8 cellular contexts compared by ENCODE assay signal in the genomic region with DNA sequence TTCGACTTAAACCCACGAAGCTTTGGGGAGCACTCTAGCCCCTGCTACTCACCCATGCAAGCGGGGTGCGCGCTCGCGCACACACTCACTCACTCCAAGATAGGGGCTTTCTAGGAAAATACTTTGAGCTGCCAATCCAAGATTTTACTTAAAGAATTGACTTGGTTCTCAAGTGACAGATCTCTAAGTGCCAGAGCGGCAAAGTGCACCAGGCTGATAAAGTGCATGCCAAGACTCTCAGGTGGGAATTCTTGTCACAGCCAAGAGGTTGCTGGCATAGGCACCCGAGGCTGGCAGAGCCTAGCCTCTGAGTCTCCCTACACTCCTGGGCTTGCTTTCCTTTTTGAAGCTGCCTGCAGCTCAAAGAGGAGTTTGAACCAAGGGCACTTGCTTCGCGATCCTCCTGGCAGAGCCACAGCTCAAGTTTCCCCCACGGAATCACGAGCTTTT. TPM values are rescaled to one million over a fixed set of nuclear protein-coding genes. Genes with fewer than 3 reads are reported as not detected.
DNase-seq lines count a peak whose midpoint lies in the region; FAIRE-seq and TF ChIP-seq lines count a peak whose summit lies in the region.

No MANE protein-coding gene starts in this region.

- no peak overlapping the region for H3K4ac ChIP-seq in H1 (replicated peaks; ENCODE audit: insufficient read length, low read depth, low read length)

- peaks cover 26% of the 10 kb centered on the region for H3K4me1 Mint-ChIP-seq in Calu3 (ENCODE audit: low read depth, unreplicated experiment)
- H3K4me1 Mint-ChIP-seq in nephron: peaks cover 43% of the 10 kb centered on the region

- peaks cover 35% of the 10 kb centered on the region for H3K23me2 ChIP-seq in H1 (ENCODE audit: low read depth, low read length)

- H3K4me1 ChIP-seq in OCI-LY1 (ENCODE audit: insufficient read depth, low read length, severe bottlenecking): peaks cover 52% of the 10 kb centered on the region
- H3K4me1 ChIP-seq in H1 (replicated peaks in 1 of 4; ENCODE audit: control insufficient read depth in 3 of 4, insufficient read depth in 4 of 4, low read length in 3 of 4): peaks cover 0 to 7% (median 3%) of the 10 kb centered on the region in 4 experiments; a peak in 4 of 7 replicates

- peak overlapping the region; percentile 82 for H3K4me3 Mint-ChIP-seq in Calu3 (ENCODE audit: low read depth, unreplicated experiment)
- peak overlapping the region; percentile 92 to 100 (median 95) for H3K4me3 Mint-ChIP-seq in nephron

- peak overlapping the region; percentile 93; the same call in 1 of the 2 replicates for H2BK20ac ChIP-seq in H1 (ENCODE audit: low read length)

- peak overlapping the region; percentile 51; the same call in 1 of the 2 replicates for H2BK12ac ChIP-seq in H1 (ENCODE audit: low read depth, low read length)

- TF ChIP-seq CTCF in Calu3 (IDR thresholded peaks at IDR 0.05; ENCODE audit: unreplicated experiment) (no peak), OCI-LY1 (IDR thresholded peaks at IDR 0.05; ENCODE audit: low read length) (no peak), H1 (IDR thresholded peaks at IDR 0.05; ENCODE audit: control extremely low read depth in 1 of 3, insufficient read depth in 1 of 3, low read depth in 1 of 3, low read length in 3 of 3) (no peak), nephron (IDR thresholded peaks at IDR 0.05; ENCODE audit: unreplicated experiment in 3 of 3) (no peak)

- H3K4me3 ChIP-seq in OCI-LY1 (ENCODE audit: low read depth, low read length, poor library complexity, severe bottlenecking) (peak overlapping the region; percentile 72), H1 (ENCODE audit: extremely low read depth in 1 of 4, insufficient read depth in 2 of 4, low read depth in 3 of 4, low read length in 4 of 4) (peak overlapping the region; percentile 70 to 92 (median 88))

- no peak for TF ChIP-seq POLR2A in H1 (IDR thresholded peaks at IDR 0.05; ENCODE audit: control extremely low read depth in 1 of 2, low read depth in 2 of 2, low read length in 2 of 2)

- no peak for FAIRE-seq in H1 (lab: Jason Lieb, UNC)

- no peaks in the 10 kb centered on the region for H3K79me2 ChIP-seq in OCI-LY1 (ENCODE audit: insufficient read depth, low read length)
- H3K79me2 ChIP-seq in H1 (ENCODE audit: control insufficient read depth in 1 of 2, insufficient read depth in 2 of 2, low read length in 2 of 2): peaks cover 0 to 31% of the 10 kb centered on the region in 2 experiments; a peak in 3 of 4 replicates

- POLR2A ChIA-PET in H1 (lab: Charles Lee; ENCODE audit: partially characterized antibody): interaction anchor here (0.6 to 10.6 kb wide), 10 partner anchors 9 to 1376 kb away, joined by 3 to 156 read pairs (median 8); a partner anchor contains a TSS

- H3F3A ChIP-seq in OCI-LY1 (ENCODE audit: insufficient read depth, low read length): no peaks in the 10 kb centered on the region

- H2BK15ac ChIP-seq in H1 (ENCODE audit: low read length): peak overlapping the region; percentile 88; the same call in 1 of the 2 replicates

- H3K4me2 ChIP-seq in OCI-LY1 (ENCODE audit: low read length) (peak overlapping the region; percentile 85), H1 (ENCODE audit: insufficient read depth in 1 of 2, low read depth in 2 of 2, low read length in 2 of 2) (peak overlapping the region; percentile 87 to 100)

- no peak for TF ChIP-seq EP300 in H1 (IDR thresholded peaks at IDR 0.05; ENCODE audit: borderline replicate concordance in 1 of 2, low read depth in 2 of 2, low read length in 2 of 2)

- H4K8ac ChIP-seq in H1 (ENCODE audit: extremely low read depth, insufficient read depth, low read length): no peak overlapping the region

- no peaks in the 10 kb centered on the region for H3K9me3 Mint-ChIP-seq in Calu3 (ENCODE audit: low read depth, unreplicated experiment)
- H3K9me3 Mint-ChIP-seq in nephron: no peaks in the 10 kb centered on the region

- TF ChIP-seq RAD21 in H1 (IDR thresholded peaks at IDR 0.05 in 1 of 2, conservative IDR thresholded peaks at IDR 0.05 in 1 of 2; ENCODE audit: low read depth in 2 of 2, low read length in 2 of 2): no peak

- intact Hi-C loops in Calu3 (cut with micrococcal nuclease; ENCODE audit: unreplicated experiment): loop anchor here (10.0 kb wide), 1 partner anchor 308 kb away; no protein-coding TSS in a partner anchor

- H3K79me1 ChIP-seq in H1 (ENCODE audit: low read depth, low read length): no peaks in the 10 kb centered on the region

- no peak overlapping the region for H3K27ac ChIP-seq in OCI-LY1 (ENCODE audit: low read depth, low read length, poor library complexity, severe bottlenecking)
- no peak overlapping the region for H3K27ac ChIP-seq in H1 (ENCODE audit: low read depth, low read length)

- BruUV-seq in Calu3 (replicated peaks; lab: Mats Ljungman, UMichigan): no TSS peak

- H2BK5ac ChIP-seq in H1 (ENCODE audit: low read depth, low read length): peak overlapping the region; percentile 37; the same call in 1 of the 2 replicates

- H2AFZ ChIP-seq in OCI-LY1 (ENCODE audit: low read length): no peak overlapping the region
- H2AFZ ChIP-seq in H1 (ENCODE audit: low read length): peak overlapping the region; percentile 11; the same call in 1 of the 2 replicates

- no peak overlapping the region for H4K5ac ChIP-seq in H1 (ENCODE audit: insufficient read length, low read depth, low read length)

- H3K14ac ChIP-seq in H1 (ENCODE audit: insufficient read length): no peak overlapping the region

- H3K27ac Mint-ChIP-seq in Calu3 (ENCODE audit: unreplicated experiment) (peak overlapping the region; percentile 1), nephron (peak overlapping the region; percentile 19 to 94 (median 94))

- H3K9me3 ChIP-seq in OCI-LY1 (ENCODE audit: low read length) (no peaks in the 10 kb centered on the region), H1 (ENCODE audit: insufficient read depth in 2 of 2, low read depth in 1 of 2, low read length in 1 of 2) (no peaks in the 10 kb centered on the region)

- H3K9me2 ChIP-seq in OCI-LY1 (ENCODE audit: low read depth, low read length): no peaks in the 10 kb centered on the region

- H2AK5ac ChIP-seq in H1 (ENCODE audit: low read depth, low read length): 0 out of 2 replicates have a peak overlapping the region, but pooled peaks have one; percentile 10

- H4K20me1 ChIP-seq in OCI-LY1 (ENCODE audit: insufficient read depth, low read length) (no peaks in the 10 kb centered on the region), H1 (replicated peaks in 1 of 2; ENCODE audit: control insufficient read depth in 1 of 2, insufficient read depth in 2 of 2, low read length in 2 of 2) (peaks cover 6 to 9% of the 10 kb centered on the region in 2 experiments)

- H3K9ac ChIP-seq in OCI-LY1 (ENCODE audit: low read length) (peak overlapping the region; percentile 65), H1 (replicated peaks in 1 of 4; ENCODE audit: extremely low read depth in 1 of 4, low read depth in 3 of 4, low read length in 3 of 4) (peak overlapping the region in 3 of 4 experiments; percentile 59 to 68 (median 65); a peak in 2 of 7 replicates)

- no peaks in the 10 kb centered on the region for H3K27me3 ChIP-seq in OCI-LY1 (ENCODE audit: insufficient read depth, low read length)
- H3K27me3 ChIP-seq in H1 (replicated peaks in 1 of 4; ENCODE audit: control insufficient read depth in 3 of 4, extremely low read depth in 1 of 4, insufficient read depth in 3 of 4, low read length in 3 of 4): peaks cover 0 to 51% (median 18%) of the 10 kb centered on the region in 4 experiments; a peak in 5 of 7 replicates

- no peak overlapping the region for H3K56ac ChIP-seq in H1 (replicated peaks; ENCODE audit: insufficient read length, low read depth, low read length)

- H3K27me3 Mint-ChIP-seq in Calu3 (ENCODE audit: unreplicated experiment) (no peaks in the 10 kb centered on the region), nephron (ENCODE audit: low read depth) (peaks cover 76% of the 10 kb centered on the region)

- WGBS in H1 (ENCODE audit: extremely low coverage in 1 of 2, insufficient coverage in 1 of 2, insufficient read length in 1 of 2, insufficient replicate concordance in 2 of 2, low coverage in 1 of 2, low lambda C conversion rate in 2 of 2, missing lambda C conversion rate in 1 of 2), 2 experiments: 8% methylated on average over 13 of the region's 13 CpGs; no CpG with 5 or more reads in 1 of the 2 experiments

- no peak overlapping the region for H2BK120ac ChIP-seq in H1 (replicated peaks; ENCODE audit: low read depth, low read length)

- peaks cover 50% of the 10 kb centered on the region for H3K36me3 Mint-ChIP-seq in Calu3 (ENCODE audit: insufficient read depth, unreplicated experiment)
- no peaks in the 10 kb centered on the region for H3K36me3 Mint-ChIP-seq in nephron (ENCODE audit: low read depth)

- H4K91ac ChIP-seq in H1 (replicated peaks; ENCODE audit: insufficient read length, low read length): peak overlapping the region; percentile 28

- peaks cover 4% of the 10 kb centered on the region; the same call in 1 of the 2 replicates for H3K36me3 ChIP-seq in OCI-LY1 (ENCODE audit: insufficient read depth, low read length)
- H3K36me3 ChIP-seq in H1 (ENCODE audit: control insufficient read depth in 2 of 4, insufficient read depth in 4 of 4, low read length in 3 of 4): peaks cover 0 to 17% (median 6%) of the 10 kb centered on the region in 4 experiments; a peak in 3 of 8 replicates

- CTCF ChIA-PET in Calu3 (lab: Charles Lee): interaction anchor here (2.7 kb wide), 1 partner anchor 64 kb away, joined by 11 read pairs; no protein-coding TSS in a partner anchor
- CTCF ChIA-PET in H1 (lab: Charles Lee; ENCODE audit: partially characterized antibody): interaction anchor here (1.0 to 10.0 kb wide), 8 partner anchors 12 to 335 kb away, joined by 3 to 97 read pairs (median 9); no protein-coding TSS in a partner anchor

- no peak overlapping the region for H3K23ac ChIP-seq in H1 (ENCODE audit: insufficient read length)

- DNase-seq in Calu3: no peak
- no peak for DNase-seq in H1 (ENCODE audit: low read depth in 1 of 2, low spot score in 2 of 2)
- no peak for DNase-seq in kidney glomerular epithelial cell (lab: John Stamatoyannopoulos, UW)
- no peak for DNase-seq in mucosa of gallbladder (ENCODE audit: low spot score)
- DNase-seq in iPS-NIHi7 (ENCODE audit: extremely low spot score): no peak
- DNase-seq in COLO668 (lab: John Stamatoyannopoulos, UW; ENCODE audit: unreplicated experiment): no peak

- peak overlapping the region; percentile 75 for H3K18ac ChIP-seq in H1 (ENCODE audit: extremely low read depth, low read length)

RNA-seq across cellular contexts. Expression of a gene that starts 2.6 kb away (rescaled TPM):
- total RNA-seq in Calu3 (2022): 2.0 and 4.6 TPM in 2 replicates
- 92.2 and 94.1 TPM in 2 replicates for total RNA-seq in H1 (2021; fragmentation: NEBNext Ultra II Directional; extraction: Animal tissue kit (Norgen Biotek cat#: 25700))
- 95.6 and 169 TPM in 2 replicates for polyA plus RNA-seq in H1 (2011; rRNA removed)
- polyA plus RNA-seq in H1 (2011; cell fraction: cytosol; rRNA removed): 168 TPM
- 272 TPM for polyA plus RNA-seq in H1 (2011; cell fraction: nucleus; rRNA removed)
- 123 to 199 TPM (median 136 TPM) in 4 replicates for polyA plus RNA-seq in H1 (2012, experiment 1 of 2)
- polyA plus RNA-seq in H1 (2012, experiment 2 of 2): 86.1 TPM
- polyA plus RNA-seq in H1 (2013, experiment 1 of 2): 89.5 TPM
- 118 TPM for polyA plus RNA-seq in H1 (2013, experiment 2 of 2)
- 88.1 and 122 TPM in 2 replicates for polyA minus RNA-seq in H1 (2011; rRNA and poly(A)+ RNA removed)
- polyA minus RNA-seq in H1 (2011; cell fraction: cytosol; rRNA and poly(A)+ RNA removed): 66.8 TPM
- polyA minus RNA-seq in H1 (2011; cell fraction: nucleus; rRNA and poly(A)+ RNA removed): 175 TPM
- total RNA-seq in mucosa of gallbladder: 27.2 TPM

RNA-seq across cellular contexts. Expression of a gene that starts 8.3 kb away (rescaled TPM):
- total RNA-seq in Calu3 (2022): 36.1 and 39.0 TPM in 2 replicates
- total RNA-seq in H1 (2021; fragmentation: NEBNext Ultra II Directional; extraction: Animal tissue kit (Norgen Biotek cat#: 25700)): 50.5 and 54.1 TPM in 2 replicates
- 23.4 and 36.7 TPM in 2 replicates for polyA plus RNA-seq in H1 (2011; rRNA removed)
- 37.3 TPM for polyA plus RNA-seq in H1 (2011; cell fraction: cytosol; rRNA removed)
- 36.1 TPM for polyA plus RNA-seq in H1 (2011; cell fraction: nucleus; rRNA removed)
- polyA plus RNA-seq in H1 (2012, experiment 1 of 2): 33.3 to 38.8 TPM (median 37.1 TPM) in 4 replicates
- polyA plus RNA-seq in H1 (2012, experiment 2 of 2): 3.4 TPM
- 15.9 TPM for polyA plus RNA-seq in H1 (2013, experiment 1 of 2)
- polyA plus RNA-seq in H1 (2013, experiment 2 of 2): 18.9 TPM
- 116 and 173 TPM in 2 replicates for polyA minus RNA-seq in H1 (2011; rRNA and poly(A)+ RNA removed)
- 44.3 TPM for polyA minus RNA-seq in H1 (2011; cell fraction: cytosol; rRNA and poly(A)+ RNA removed)
- 129 TPM for polyA minus RNA-seq in H1 (2011; cell fraction: nucleus; rRNA and poly(A)+ RNA removed)
- 53.1 TPM for total RNA-seq in mucosa of gallbladder
